Comparison of ENCODE assay signal across 31 cellular contexts in the genomic region with DNA sequence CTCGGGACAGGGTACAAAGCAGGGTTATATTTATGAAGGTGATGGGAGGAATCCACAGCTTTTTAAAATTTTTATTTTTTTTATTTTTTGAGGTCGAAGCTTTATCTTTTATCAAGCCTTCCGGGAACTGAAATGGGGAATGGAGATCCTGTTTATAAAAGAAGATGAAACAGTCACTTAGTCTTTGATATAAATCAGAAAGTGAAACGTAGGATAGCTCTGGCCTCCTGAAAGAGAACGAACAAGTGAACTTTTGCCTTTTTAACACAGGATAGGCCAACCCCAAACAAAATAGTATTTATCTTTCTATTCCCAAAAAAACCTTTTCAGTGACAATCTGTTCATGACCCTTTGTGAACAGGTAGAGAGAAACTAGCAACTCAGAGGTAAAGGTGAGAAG.
"Had no signal": no experiment of that assay in that cellular context is flagged by ENCODE, and none has a peak within 500 bp of the region (broad histone marks: within the 10 kb centered on the region; RNA-seq: fewer than 3 reads in every experiment).

No MANE protein-coding gene starts in this region.

- H3K4me1 ChIP-seq: adrenal gland, Peyer's patch, SJSA1 had no signal

- H3K36me3 ChIP-seq: adrenal gland, MG63, Peyer's patch, SJSA1 had no signal

- H3K27ac Mint-ChIP-seq: activated B cell treated with CpG ODN at 0.5 μM for 24 hours; activated CD8-positive, alpha-beta memory T cell treated with anti-CD3 and anti-CD28 coated beads, Interleukin-2, amount 10 ng/mL, durations not matched to agents 7 days and 5 days; brain had no signal

- H3K4me3 ChIP-seq: adrenal gland, MG63, Peyer's patch, SJSA1 had no signal

- H3K4me1 Mint-ChIP-seq: activated B cell treated with CpG ODN at 0.5 μM for 24 hours; activated CD8-positive, alpha-beta memory T cell treated with anti-CD3 and anti-CD28 coated beads, Interleukin-2, amount 10 ng/mL, durations not matched to agents 7 days and 5 days had no signal

- H3K9me3 ChIP-seq: adrenal gland, MG63, Peyer's patch, SJSA1 had no signal

- H3K4me3 Mint-ChIP-seq: activated B cell treated with CpG ODN at 0.5 μM for 24 hours; activated CD8-positive, alpha-beta memory T cell treated with anti-CD3 and anti-CD28 coated beads, Interleukin-2, amount 10 ng/mL, durations not matched to agents 7 days and 5 days; brain had no signal

- H3K27me3 ChIP-seq: adrenal gland, MG63, Peyer's patch, SJSA1 had no signal

- H3K27me3 Mint-ChIP-seq: activated B cell treated with CpG ODN at 0.5 μM for 24 hours; activated CD8-positive, alpha-beta memory T cell treated with anti-CD3 and anti-CD28 coated beads, Interleukin-2, amount 10 ng/mL, durations not matched to agents 7 days and 5 days had no signal

- ATAC-seq: activated CD8-positive, alpha-beta memory T cell treated with anti-CD3 and anti-CD28 coated beads, Interleukin-2, amount 10 ng/mL, durations not matched to agents 7 days and 5 days; PC-3 had no signal

- H3K36me3 Mint-ChIP-seq: activated CD8-positive, alpha-beta memory T cell treated with anti-CD3 and anti-CD28 coated beads, Interleukin-2, amount 10 ng/mL, durations not matched to agents 7 days and 5 days; brain had no signal

- DNase-seq: activated B cell treated with CpG ODN at 0.5 μM for 24 hours; activated CD4-positive, alpha-beta T cell treated with anti-CD3 and anti-CD28 coated beads for 4 hours; activated CD4-positive, alpha-beta T cell treated with anti-CD3 and anti-CD28 coated beads, Interleukin-2, amount 50 U/mL, for 48 hours; activated CD4-positive, CD25-positive, alpha-beta regulatory T cell treated with anti-CD3 and anti-CD28 coated beads, Interleukin-2, amount 50 U/mL, for 72 hours; activated CD8-positive, alpha-beta memory T cell treated with anti-CD3 and anti-CD28 coated beads for 24 hours; activated CD8-positive, alpha-beta memory T cell treated with anti-CD3 and anti-CD28 coated beads, Interleukin-2, amount 10 ng/mL, durations not matched to agents 7 days and 5 days; activated CD8-positive, alpha-beta memory T cell treated with anti-CD3 and anti-CD28 coated beads, Interleukin-2, amount 50 U/mL, for 48 hours; activated gamma-delta T cell treated with Interleukin-2 at 50 U/mL for 16 hours; adrenal gland; anterior cingulate cortex; caudate nucleus; cerebellar nuclear complex; Kasumi-1; KG1; MG63; NCI-H1048; NCI-H1105 treated with DMSO at 0.1 percent for 48 hours; NCI-H1436 treated with DMSO at 0.1 percent for 48 hours; NCI-H1694 treated with DMSO at 0.1 percent for 48 hours; NCI-H2029; NCI-H345; NCI-H524 treated with DMSO at 0.1 percent for 48 hours; PC-3; Peyer's patch; RPMI8226; SHP77 treated with DMSO at 0.1 percent for 48 hours; SK-N-SH; T-helper 2 cell; T-helper 9 cell had no signal
